19 cellular contexts compared by ENCODE assay signal in the genomic region with DNA sequence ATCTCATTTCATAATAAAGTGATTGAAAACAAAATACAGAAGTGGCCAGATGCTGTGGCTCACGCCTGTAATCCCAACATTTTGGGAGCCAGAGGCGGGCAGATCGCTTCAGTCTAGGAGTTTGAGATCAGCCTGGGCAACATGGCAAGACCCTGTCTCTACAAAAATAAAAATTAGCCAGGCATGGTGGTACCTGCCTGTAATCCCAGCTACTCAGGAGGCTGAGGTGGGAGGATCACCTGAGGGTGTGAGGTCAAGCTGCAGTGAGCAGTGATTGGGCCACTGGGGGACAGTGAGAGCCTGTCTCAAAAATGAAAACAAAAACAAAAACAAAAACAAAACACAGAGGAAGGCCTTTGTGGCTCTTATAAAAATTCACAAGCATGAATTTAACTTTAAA.
"Had no signal": no experiment of that assay in that cellular context is flagged by ENCODE, and none has a peak within 500 bp of the region (broad histone marks: within the 10 kb centered on the region; RNA-seq: fewer than 3 reads in every experiment).

No MANE protein-coding gene starts in this region.

- ATAC-seq: gastroesophageal sphincter; left lobe of liver; mucosa of descending colon; naive thymus-derived CD8-positive, alpha-beta T cell had no signal

- DNase-seq: cortex of kidney; dorsolateral prefrontal cortex; effector CD8-positive, alpha-beta T cell; esophagus squamous epithelium; foreskin fibroblast; glutamatergic neuron; islet precursor cell; mammary epithelial cell; mucosa of descending colon; naive thymus-derived CD8-positive, alpha-beta T cell; posterior cingulate gyrus; sigmoid colon; stimulated activated CD4-positive, alpha-beta T cell treated with anti-CD3 and anti-CD28 coated beads, Interleukin-12 subunit alpha, Interleukin-12 subunit beta, amount 100 ng/mL, for 4 hours; stimulated activated naive CD4-positive, alpha-beta T cell treated with Interleukin-2 at 50 U/mL for 16 hours; thyroid gland; upper lobe of left lung; uterus had no signal

- H3K27me3 Mint-ChIP-seq: naive thymus-derived CD8-positive, alpha-beta T cell had no signal
